In the genomic region with DNA sequence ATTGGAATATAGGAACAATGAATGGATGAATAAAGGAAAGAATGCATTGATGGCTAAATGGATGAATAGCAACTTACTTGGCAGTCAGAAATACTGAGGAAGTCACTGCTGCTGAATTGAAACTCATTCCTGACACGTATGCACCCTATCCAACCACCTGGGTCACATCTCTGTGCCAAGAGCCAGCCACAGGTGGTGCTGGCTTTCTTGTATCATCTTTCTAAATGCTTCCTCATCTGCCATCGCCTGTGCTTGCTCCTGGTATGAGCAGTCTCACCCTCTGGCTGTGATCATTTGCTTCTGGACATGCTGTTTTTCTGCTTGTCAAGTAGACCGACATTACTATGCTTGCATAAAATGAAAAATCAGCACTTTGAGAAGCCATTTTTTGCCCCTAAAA, we compare ENCODE assay signal across 22 cellular contexts.
DNase-seq lines count a peak whose midpoint lies in the region; ATAC-seq lines count a peak whose summit lies in the region.
"Had no signal": no experiment of that assay in that cellular context is flagged by ENCODE, and none has a peak within 500 bp of the region (broad histone marks: within the 10 kb centered on the region; RNA-seq: fewer than 3 reads in every experiment).

No MANE protein-coding gene starts in this region.

- ATAC-seq in esophagus mucosa (peak; percentile 52), HG03469 (IDR thresholded peaks at IDR 0.05; ENCODE audit: unreplicated experiment) (no peak)
- ATAC-seq: T-cell had no signal

- DNase-seq in DMS153 (lab: John Stamatoyannopoulos, UW) (peak; percentile 6), DMS153 treated with DMSO at 0.1 percent for 48 hours (lab: John Stamatoyannopoulos, UW; ENCODE audit: unreplicated experiment) (no peak), DMS 273 (lab: John Stamatoyannopoulos, UW; ENCODE audit: unreplicated experiment) (peak; percentile 73), NCI-H2171 treated with DMSO at 0.1 percent for 48 hours (lab: John Stamatoyannopoulos, UW) (peak; percentile 86)
- DNase-seq in activated CD4-positive, alpha-beta T cell treated with anti-CD3 and anti-CD28 coated beads for 4 hours: no peak
- DNase-seq in stimulated activated CD4-positive, alpha-beta T cell treated with anti-CD3 and anti-CD28 coated beads, Interleukin-2, amount 100 ng/mL, for 24 hours: no peak
- DNase-seq: ACHN; Caco-2; CD4-positive, alpha-beta memory T cell; EL; GF-D8; H9; HFFc6; NCI-H1105; NCI-H187; NCI-H2107; NCI-H446; Peyer's patch; SJCRH30; T-cell had no signal

Comparison
In these comparisons a context has a peak if more than half of its experiments do, and no peak if none do; other contexts are left out.
1. DNase-seq: peak in DMS153 (single experiment), DMS 273 (single experiment) and NCI-H2171 treated with DMSO at 0.1 percent for 48 hours (single experiment); none in DMS153 treated with DMSO at 0.1 percent for 48 hours (single experiment), activated CD4-positive, alpha-beta T cell treated with anti-CD3 and anti-CD28 coated beads for 4 hours (0 of 2) and stimulated activated CD4-positive, alpha-beta T cell treated with anti-CD3 and anti-CD28 coated beads, Interleukin-2, amount 100 ng/mL, for 24 hours (0 of 2).